In the genomic region with DNA sequence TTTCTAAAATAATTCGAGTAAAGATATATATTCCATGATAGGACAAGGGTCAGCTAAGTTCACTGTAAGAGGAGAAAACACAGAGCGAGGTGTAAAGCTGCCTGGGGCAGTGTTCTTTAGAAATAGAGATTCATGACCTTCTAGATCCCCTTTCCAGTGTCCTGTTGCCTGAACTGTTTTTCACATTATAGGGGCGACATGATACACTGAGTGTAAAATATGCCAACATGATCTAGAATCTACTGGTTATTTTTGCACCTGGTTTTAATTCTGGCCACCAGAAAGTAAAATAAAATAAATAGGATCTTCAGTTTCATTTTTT, we compare ENCODE assay signal across 18 cellular contexts.
DNase-seq lines count a peak whose midpoint lies in the region; ATAC-seq and TF ChIP-seq lines count a peak whose summit lies in the region.
"Had no signal": no experiment of that assay in that cellular context is flagged by ENCODE, and none has a peak within 500 bp of the region (broad histone marks: within the 10 kb centered on the region; RNA-seq: fewer than 3 reads in every experiment).

No MANE protein-coding gene starts in this region.

- H3K9me3 ChIP-seq in adipocyte (ENCODE audit: control insufficient read depth, low read length) (no peaks in the 10 kb centered on the region), right atrium auricular region (no peaks in the 10 kb centered on the region), psoas muscle (no peaks in the 10 kb centered on the region), prostate gland (no peaks in the 10 kb centered on the region)
- H3K9me3 ChIP-seq: SJCRH30, uterus had no signal

- ATAC-seq in psoas muscle (peak in 3 of 4 donors; percentile 27 to 48 (median 29)), GM19023 (IDR thresholded peaks at IDR 0.05; ENCODE audit: unreplicated experiment) (no peak)
- ATAC-seq: activated T-helper 17 cell treated with anti-CD3 and anti-CD28 coated beads, Interleukin-2, amount 50 U/mL, for 72 hours had no signal

- peak overlapping the region; percentile 37 to 49 for H3K27ac ChIP-seq in right atrium auricular region
- peak overlapping the region; percentile 31 for H3K27ac ChIP-seq in psoas muscle
- no peak overlapping the region for H3K27ac ChIP-seq in prostate gland
- H3K27ac ChIP-seq: SJCRH30 had no signal

- TF ChIP-seq POLR2A in prostate gland (IDR thresholded peaks at IDR 0.05), result no peak

- no peak for DNase-seq in GM12865 (ENCODE audit: low read depth)
- DNase-seq in adipocyte (ENCODE audit: low read depth), result no peak
- DNase-seq in right atrium auricular region (ENCODE audit: low spot score), result no peak
- DNase-seq in psoas muscle, result no peak
- DNase-seq in NCI-H1417 treated with DMSO at 0.1 percent for 48 hours (lab: John Stamatoyannopoulos, UW), result no peak
- no peak for DNase-seq in prostate gland (ENCODE audit: low spot score)
- no peak for DNase-seq in iPS-NIHi11 (ENCODE audit: low spot score)
- DNase-seq: activated B cell treated with CpG ODN at 0.5 μM for 24 hours; caudate nucleus; effector memory CD4-positive, alpha-beta T cell; KG1; NCI-H1048; NCI-H524; stimulated activated CD4-positive, alpha-beta T cell treated with anti-CD3 and anti-CD28 coated beads, Interleukin-2, amount 100 ng/mL, for 48 hours had no signal

- no peaks in the 10 kb centered on the region for H3K27me3 ChIP-seq in adipocyte (replicated peaks; ENCODE audit: control insufficient read depth, insufficient read depth, low read length)
- H3K27me3 ChIP-seq in right atrium auricular region, result no peaks in the 10 kb centered on the region
- H3K27me3 ChIP-seq in psoas muscle (ENCODE audit: insufficient read depth in 3 of 3, low read length in 2 of 3), result no peaks in the 10 kb centered on the region
- H3K27me3 ChIP-seq in prostate gland (replicated peaks; ENCODE audit: insufficient read depth), result no peaks in the 10 kb centered on the region
- H3K27me3 ChIP-seq: SJCRH30, uterus had no signal

- intact Hi-C loops in psoas muscle (cut with DNase I) (no loop called here), prostate gland (cut with DNase I) (loop anchor here (10.0 kb wide), 1 partner anchor 1907 kb away; no protein-coding TSS in a partner anchor)

- no peak overlapping the region for H3K9ac ChIP-seq in adipocyte (ENCODE audit: low read length)

- no peak for TF ChIP-seq CTCF in GM12865 (IDR thresholded peaks at IDR 0.05; ENCODE audit: insufficient read depth, low read depth, low read length, missing control alignments)
- no peak for TF ChIP-seq CTCF in right atrium auricular region (IDR thresholded peaks at IDR 0.05)
- no peak for TF ChIP-seq CTCF in psoas muscle (IDR thresholded peaks at IDR 0.05)
- TF ChIP-seq CTCF in prostate gland (IDR thresholded peaks at IDR 0.05), result no peak

- 3 to 7% (median 3%) methylated on average over 3 of the region's 3 CpGs for WGBS in psoas muscle, 3 donors
- WGBS in prostate gland, result 14% methylated on average over 3 of the region's 3 CpGs

- no peaks in the 10 kb centered on the region for H3K36me3 ChIP-seq in adipocyte (ENCODE audit: control insufficient read depth, insufficient read depth, low read length, severe bottlenecking)
- no peaks in the 10 kb centered on the region for H3K36me3 ChIP-seq in right atrium auricular region
- no peaks in the 10 kb centered on the region for H3K36me3 ChIP-seq in psoas muscle (ENCODE audit: insufficient read depth in 1 of 2, low read depth in 1 of 2)
- H3K36me3 ChIP-seq in prostate gland, result no peaks in the 10 kb centered on the region
- H3K36me3 ChIP-seq: SJCRH30, uterus had no signal

- H3K4me3 ChIP-seq in GM12865 (ENCODE audit: low read depth, low read length), result peak overlapping the region; percentile 16; the same call in 1 of the 2 replicates
- peak overlapping the region; percentile 19 for H3K4me3 ChIP-seq in adipocyte (ENCODE audit: low read length)
- H3K4me3 ChIP-seq in right atrium auricular region, result no peak overlapping the region
- H3K4me3 ChIP-seq in psoas muscle, result peak overlapping the region; percentile 42
- H3K4me3 ChIP-seq in prostate gland, result no peak overlapping the region
- H3K4me3 ChIP-seq: SJCRH30, uterus had no signal

- peaks cover 8% of the 10 kb centered on the region for H3K4me1 ChIP-seq in adipocyte (ENCODE audit: control insufficient read depth, insufficient read depth, low read length)
- H3K4me1 ChIP-seq in right atrium auricular region, result peaks cover 0 to 36% of the 10 kb centered on the region in 2 donors
- H3K4me1 ChIP-seq in psoas muscle, result peaks cover 41% of the 10 kb centered on the region
- peaks cover 12% of the 10 kb centered on the region for H3K4me1 ChIP-seq in prostate gland (replicated peaks)
- H3K4me1 ChIP-seq: SJCRH30, uterus had no signal

Comparison
In these comparisons a context has a peak if more than half of its experiments do, and no peak if none do; other contexts are left out.
1. H3K4me3 ChIP-seq: peak in GM12865 (single experiment), adipocyte (single experiment) and psoas muscle (single experiment); none in right atrium auricular region (0 of 2) and prostate gland (0 of 2).
2. H3K27ac ChIP-seq: peak in right atrium auricular region (2 of 2) and psoas muscle (single experiment); none in prostate gland (0 of 2).